ENCODE assay signal across 11 cellular contexts in the genomic region with DNA sequence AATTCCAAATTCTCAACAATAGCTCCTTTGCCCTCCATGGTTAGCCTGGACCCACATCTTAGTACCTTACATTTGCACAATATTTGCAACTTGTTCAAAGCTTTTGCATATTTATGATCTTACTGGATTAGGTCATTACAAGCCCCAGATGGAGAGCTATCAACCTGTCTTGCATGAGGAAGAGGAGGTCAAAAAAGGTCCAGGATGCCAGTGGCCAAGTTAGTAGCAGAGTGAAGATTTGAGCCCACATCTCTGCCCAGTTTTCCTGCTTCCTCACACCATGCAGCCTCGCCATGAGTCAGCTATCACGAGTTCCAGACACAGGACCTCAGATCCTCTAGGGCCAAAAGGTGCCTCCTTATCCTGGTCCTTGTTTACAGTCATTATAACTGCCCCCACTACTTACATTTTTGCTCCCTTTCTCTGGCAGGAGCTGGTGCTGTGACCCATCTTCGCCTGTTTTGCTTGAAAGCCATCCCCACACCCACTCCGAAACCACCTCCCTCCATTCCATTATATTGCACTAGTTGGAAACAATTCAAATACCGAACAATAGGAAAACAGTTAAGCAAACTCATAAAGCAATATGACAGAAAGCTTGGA. TPM values are rescaled to one million over a fixed set of nuclear protein-coding genes. Genes with fewer than 3 reads are reported as not detected.
DNase-seq lines count a peak whose midpoint lies in the region; ATAC-seq and TF ChIP-seq lines count a peak whose summit lies in the region.
"Had no signal": no experiment of that assay in that cellular context is flagged by ENCODE, and none has a peak within 500 bp of the region (broad histone marks: within the 10 kb centered on the region; RNA-seq: fewer than 3 reads in every experiment).

No MANE protein-coding gene starts in this region.

- no peaks in the 10 kb centered on the region for H3K9me3 ChIP-seq in HEK293 (ENCODE audit: control insufficient read depth, insufficient read depth, low read depth, low read length)
- no peaks in the 10 kb centered on the region for H3K9me3 ChIP-seq in effector memory CD4-positive, alpha-beta T cell (ENCODE audit: control insufficient read depth, low read length)

- DNase-seq in A172 (ENCODE audit: low spot score) (peak; percentile 85), islet precursor cell (peak; percentile 79), SIG-M5 (lab: John Stamatoyannopoulos, UW) (no peak), NCI-H2029 treated with DMSO at 0.1 percent for 48 hours (lab: John Stamatoyannopoulos, UW) (no peak)
- DNase-seq in effector memory CD4-positive, alpha-beta T cell, result no peak
- DNase-seq: NCI-H1105 had no signal

- no peak for ATAC-seq in HG02852 (IDR thresholded peaks at IDR 0.05; ENCODE audit: unreplicated experiment)

- TF ChIP-seq CTCF in HEK293 (tag by site-specific recombination; IDR thresholded peaks at IDR 0.05), result no peak
- TF ChIP-seq CTCF in VCaP (conservative IDR thresholded peaks at IDR 0.05), result no peak

- H3K36me3 ChIP-seq in HEK293 (ENCODE audit: control insufficient read depth in 2 of 2, insufficient read depth in 1 of 2, low read length in 2 of 2), result no peaks in the 10 kb centered on the region
- no peaks in the 10 kb centered on the region for H3K36me3 ChIP-seq in effector memory CD4-positive, alpha-beta T cell (ENCODE audit: control insufficient read depth, insufficient read depth, low read length)
- H3K36me3 ChIP-seq: cardiac muscle cell had no signal

- CTCF ChIA-PET in HEK293 (lab: Yijun Ruan, JAX), result interaction anchor here (1.0 to 12.6 kb wide), 9 partner anchors 10 to 516 kb away, joined by 3 to 522 read pairs (median 5); no protein-coding TSS in a partner anchor

- H3K27me3 ChIP-seq in effector memory CD4-positive, alpha-beta T cell (replicated peaks; ENCODE audit: control insufficient read depth, insufficient read depth, low read length, poor library complexity, severe bottlenecking), result no peaks in the 10 kb centered on the region
- H3K27me3 ChIP-seq: cardiac muscle cell had no signal

- no peaks in the 10 kb centered on the region for H3K4me1 ChIP-seq in HEK293 (ENCODE audit: control insufficient read depth, insufficient read depth, low read length)
- no peaks in the 10 kb centered on the region for H3K4me1 ChIP-seq in effector memory CD4-positive, alpha-beta T cell (ENCODE audit: control insufficient read depth, insufficient read depth, low read length, poor library complexity, severe bottlenecking)

- POLR2A ChIA-PET in HEK293 (lab: Yijun Ruan, JAX), result no interaction called here

- no peak overlapping the region for H3K4me3 ChIP-seq in HEK293 (ENCODE audit: low read depth, low read length)
- no peak overlapping the region for H3K4me3 ChIP-seq in effector memory CD4-positive, alpha-beta T cell (ENCODE audit: insufficient read depth, low read depth, low read length, poor library complexity, severe bottlenecking)
- H3K4me3 ChIP-seq: cardiac muscle cell had no signal

- no peak overlapping the region for H3K27ac ChIP-seq in HEK293 (ENCODE audit: extremely low read depth, low read depth, low read length)
- H3K27ac ChIP-seq in VCaP, result peak overlapping the region; percentile 2; the same call in 1 of the 2 replicates
- H3K27ac ChIP-seq in effector memory CD4-positive, alpha-beta T cell (ENCODE audit: insufficient read depth, low read length, poor library complexity, severe bottlenecking), result no peak overlapping the region
- H3K27ac ChIP-seq: cardiac muscle cell, parathyroid adenoma had no signal

TF ChIP-seq in HEK293, 187 proteins besides CTCF, POLR2A, EP300 and RAD21:
- TF ChIP-seq ZNF404 (tag by site-specific recombination; IDR thresholded peaks at IDR 0.05) (no peak), YY1 (tag by site-specific recombination; IDR thresholded peaks at IDR 0.05) (no peak), ZNF133 (tag by site-specific recombination; IDR thresholded peaks at IDR 0.05) (no peak), ZFP37 (tag by site-specific recombination; IDR thresholded peaks at IDR 0.05) (no peak), ZNF585B (tag by site-specific recombination; IDR thresholded peaks at IDR 0.05) (no peak), ZNF302 (tag by site-specific recombination; IDR thresholded peaks at IDR 0.05; ENCODE audit: low read depth) (no peak), ZNF335 (tag by site-specific recombination; conservative IDR thresholded peaks at IDR 0.05) (peak; percentile 61), ZFHX2 (tag by site-specific recombination; conservative IDR thresholded peaks at IDR 0.05) (peak; percentile 64), ZNF23 (tag by site-specific recombination; IDR thresholded peaks at IDR 0.05; ENCODE audit: borderline replicate concordance) (no peak), ZBTB20 (tag by site-specific recombination; IDR thresholded peaks at IDR 0.05) (no peak), EGR2 (tag by site-specific recombination; IDR thresholded peaks at IDR 0.05; ENCODE audit: low read depth) (0 out of 2 replicates have a peak, but pooled peaks have one; percentile 37), ZNF600 (tag by site-specific recombination; IDR thresholded peaks at IDR 0.05) (peak; percentile 32; the same call in 1 of the 2 replicates), MYNN (tag by site-specific recombination; IDR thresholded peaks at IDR 0.05; ENCODE audit: borderline replicate concordance) (no peak), ZNF112 (tag by site-specific recombination; IDR thresholded peaks at IDR 0.05) (no peak), ZNF140 (tag by site-specific recombination; IDR thresholded peaks at IDR 0.05) (no peak)
- TF ChIP-seq, protein P1, sequence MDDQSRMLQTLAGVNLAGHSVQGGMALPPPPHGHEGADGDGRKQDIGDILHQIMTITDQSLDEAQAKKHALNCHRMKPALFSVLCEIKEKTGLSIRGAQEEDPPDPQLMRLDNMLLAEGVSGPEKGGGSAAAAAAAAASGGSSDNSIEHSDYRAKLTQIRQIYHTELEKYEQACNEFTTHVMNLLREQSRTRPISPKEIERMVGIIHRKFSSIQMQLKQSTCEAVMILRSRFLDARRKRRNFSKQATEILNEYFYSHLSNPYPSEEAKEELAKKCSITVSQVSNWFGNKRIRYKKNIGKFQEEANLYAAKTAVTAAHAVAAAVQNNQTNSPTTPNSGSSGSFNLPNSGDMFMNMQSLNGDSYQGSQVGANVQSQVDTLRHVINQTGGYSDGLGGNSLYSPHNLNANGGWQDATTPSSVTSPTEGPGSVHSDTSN (CRISPR knock-in tag; IDR thresholded peaks at IDR 0.05), result no peak
- TF ChIP-seq, protein P2, sequence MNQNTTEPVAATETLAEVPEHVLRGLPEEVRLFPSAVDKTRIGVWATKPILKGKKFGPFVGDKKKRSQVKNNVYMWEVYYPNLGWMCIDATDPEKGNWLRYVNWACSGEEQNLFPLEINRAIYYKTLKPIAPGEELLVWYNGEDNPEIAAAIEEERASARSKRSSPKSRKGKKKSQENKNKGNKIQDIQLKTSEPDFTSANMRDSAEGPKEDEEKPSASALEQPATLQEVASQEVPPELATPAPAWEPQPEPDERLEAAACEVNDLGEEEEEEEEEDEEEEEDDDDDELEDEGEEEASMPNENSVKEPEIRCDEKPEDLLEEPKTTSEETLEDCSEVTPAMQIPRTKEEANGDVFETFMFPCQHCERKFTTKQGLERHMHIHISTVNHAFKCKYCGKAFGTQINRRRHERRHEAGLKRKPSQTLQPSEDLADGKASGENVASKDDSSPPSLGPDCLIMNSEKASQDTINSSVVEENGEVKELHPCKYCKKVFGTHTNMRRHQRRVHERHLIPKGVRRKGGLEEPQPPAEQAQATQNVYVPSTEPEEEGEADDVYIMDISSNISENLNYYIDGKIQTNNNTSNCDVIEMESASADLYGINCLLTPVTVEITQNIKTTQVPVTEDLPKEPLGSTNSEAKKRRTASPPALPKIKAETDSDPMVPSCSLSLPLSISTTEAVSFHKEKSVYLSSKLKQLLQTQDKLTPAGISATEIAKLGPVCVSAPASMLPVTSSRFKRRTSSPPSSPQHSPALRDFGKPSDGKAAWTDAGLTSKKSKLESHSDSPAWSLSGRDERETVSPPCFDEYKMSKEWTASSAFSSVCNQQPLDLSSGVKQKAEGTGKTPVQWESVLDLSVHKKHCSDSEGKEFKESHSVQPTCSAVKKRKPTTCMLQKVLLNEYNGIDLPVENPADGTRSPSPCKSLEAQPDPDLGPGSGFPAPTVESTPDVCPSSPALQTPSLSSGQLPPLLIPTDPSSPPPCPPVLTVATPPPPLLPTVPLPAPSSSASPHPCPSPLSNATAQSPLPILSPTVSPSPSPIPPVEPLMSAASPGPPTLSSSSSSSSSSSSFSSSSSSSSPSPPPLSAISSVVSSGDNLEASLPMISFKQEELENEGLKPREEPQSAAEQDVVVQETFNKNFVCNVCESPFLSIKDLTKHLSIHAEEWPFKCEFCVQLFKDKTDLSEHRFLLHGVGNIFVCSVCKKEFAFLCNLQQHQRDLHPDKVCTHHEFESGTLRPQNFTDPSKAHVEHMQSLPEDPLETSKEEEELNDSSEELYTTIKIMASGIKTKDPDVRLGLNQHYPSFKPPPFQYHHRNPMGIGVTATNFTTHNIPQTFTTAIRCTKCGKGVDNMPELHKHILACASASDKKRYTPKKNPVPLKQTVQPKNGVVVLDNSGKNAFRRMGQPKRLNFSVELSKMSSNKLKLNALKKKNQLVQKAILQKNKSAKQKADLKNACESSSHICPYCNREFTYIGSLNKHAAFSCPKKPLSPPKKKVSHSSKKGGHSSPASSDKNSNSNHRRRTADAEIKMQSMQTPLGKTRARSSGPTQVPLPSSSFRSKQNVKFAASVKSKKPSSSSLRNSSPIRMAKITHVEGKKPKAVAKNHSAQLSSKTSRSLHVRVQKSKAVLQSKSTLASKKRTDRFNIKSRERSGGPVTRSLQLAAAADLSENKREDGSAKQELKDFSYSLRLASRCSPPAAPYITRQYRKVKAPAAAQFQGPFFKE (tag by site-specific recombination; IDR thresholded peaks at IDR 0.05; ENCODE audit: borderline replicate concordance), result no peak

RNA-seq across cellular contexts. Expression of a gene that starts 5.0 kb away (rescaled TPM):
- 36.6 and 37.6 TPM in 2 replicates for total RNA-seq in A172 (2014; rRNA removed; shearing (Covaris generic))

RNA-seq across cellular contexts. Expression of a gene that starts 54.8 kb away (rescaled TPM):
- total RNA-seq in A172 (2014; rRNA removed; shearing (Covaris generic)), result 24.4 and 25.7 TPM in 2 replicates

Comparison
In these comparisons a context has a peak if more than half of its experiments do, and no peak if none do; other contexts are left out.
1. DNase-seq: peak in A172 (single experiment) and islet precursor cell (single experiment); none in SIG-M5 (single experiment), effector memory CD4-positive, alpha-beta T cell (0 of 3) and NCI-H2029 treated with DMSO at 0.1 percent for 48 hours (single experiment).